29 cellular contexts compared by ENCODE assay signal in the genomic region with DNA sequence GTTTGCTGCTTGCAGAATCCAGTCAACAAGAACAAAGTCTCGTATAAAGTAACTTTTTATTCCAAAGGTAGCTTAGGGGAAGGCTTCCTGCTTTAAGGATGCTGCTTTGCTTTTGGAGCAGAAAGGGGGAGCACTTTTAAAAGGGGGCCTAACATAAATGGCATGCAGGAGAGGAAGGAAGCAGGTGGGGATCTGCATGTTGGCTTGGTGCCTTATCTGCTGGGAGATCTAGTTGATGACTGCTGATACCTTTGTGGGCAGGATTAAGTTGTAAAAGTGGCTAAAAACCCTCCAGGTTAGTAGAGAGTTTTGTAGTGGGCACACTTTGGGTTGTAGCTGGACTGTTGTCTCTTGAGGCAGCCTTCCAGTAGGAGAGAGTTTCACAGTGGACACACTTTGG.
"Had no signal": no experiment of that assay in that cellular context is flagged by ENCODE, and none has a peak within 500 bp of the region (broad histone marks: within the 10 kb centered on the region; RNA-seq: fewer than 3 reads in every experiment).

No MANE protein-coding gene starts in this region.

- H3K9ac ChIP-seq: parathyroid adenoma had no signal

- H3K27ac ChIP-seq: brain microvascular endothelial cell, coronary artery, parathyroid adenoma, psoas muscle, sigmoid colon, stomach, tibial nerve had no signal

- H3K4me3 Mint-ChIP-seq: activated CD4-positive, alpha-beta T cell treated with anti-CD3 and anti-CD28 coated beads for 36 hours; activated T-cell treated with anti-CD3 and anti-CD28 coated beads, Interleukin-2, amount 50 U/mL, for 4 hours; activated T-helper 17 cell treated with anti-CD3 and anti-CD28 coated beads, Interleukin-2, amount 50 U/mL, for 72 hours; effector memory CD8-positive, alpha-beta T cell; neural crest cell; stimulated activated effector memory CD8-positive, alpha-beta T cell treated with anti-CD3 and anti-CD28 coated beads, Interleukin-12 subunit alpha, Interleukin-12 subunit beta, amount 100 ng/mL, for 72 hours; T-helper 2 cell treated with Interferon-gamma antibody and Interleukin-4, amounts not matched to agents 5 μg/mL and 100 μg/mL, for 36 hours had no signal

- H3K27me3 Mint-ChIP-seq: activated CD4-positive, alpha-beta T cell treated with anti-CD3 and anti-CD28 coated beads for 36 hours; activated T-helper 17 cell treated with anti-CD3 and anti-CD28 coated beads, Interleukin-2, amount 50 U/mL, for 72 hours; effector memory CD8-positive, alpha-beta T cell; naive thymus-derived CD4-positive, alpha-beta T cell had no signal

- DNase-seq: activated CD4-positive, alpha-beta T cell treated with anti-CD3 and anti-CD28 coated beads for 36 hours; activated CD4-positive, alpha-beta T cell treated with anti-CD3 and anti-CD28 coated beads, Interleukin-2, amount 50 U/mL, for 48 hours; activated CD4-positive, CD25-positive, alpha-beta regulatory T cell; activated CD8-positive, alpha-beta memory T cell treated with anti-CD3 and anti-CD28 coated beads, Interleukin-2, amount 50 U/mL, for 48 hours; activated gamma-delta T cell treated with Interleukin-2 at 50 U/mL for 16 hours; activated naive CD4-positive, alpha-beta T cell treated with anti-CD3 and anti-CD28 coated beads, Interleukin-2, amount 50 U/mL, for 16 hours; activated T-cell treated with anti-CD3 and anti-CD28 coated beads, Interleukin-2, amount 50 U/mL, for 4 hours; amniotic stem cell; brain microvascular endothelial cell; effector memory CD8-positive, alpha-beta T cell; foreskin fibroblast; left cardiac atrium; mammary epithelial cell; naive thymus-derived CD4-positive, alpha-beta T cell; psoas muscle; sigmoid colon; small intestine; stimulated activated CD4-positive, alpha-beta T cell treated with anti-CD3 and anti-CD28 coated beads, Interleukin-4, amount 100 ng/mL, for 24 hours; stomach had no signal

- H3K27me3 ChIP-seq: brain microvascular endothelial cell, sigmoid colon, stomach, tibial nerve had no signal

- H3K9me3 ChIP-seq: psoas muscle, sigmoid colon, tibial nerve had no signal

- FAIRE-seq: astrocyte, keratinocyte, small intestine had no signal

- H3K36me3 ChIP-seq: brain microvascular endothelial cell, sigmoid colon had no signal

- H3K9me3 Mint-ChIP-seq: activated T-cell treated with anti-CD3 and anti-CD28 coated beads, Interleukin-2, amount 50 U/mL, for 4 hours; effector memory CD8-positive, alpha-beta T cell; neural crest cell; stimulated activated effector memory CD8-positive, alpha-beta T cell treated with anti-CD3 and anti-CD28 coated beads, Interleukin-12 subunit alpha, Interleukin-12 subunit beta, amount 100 ng/mL, for 72 hours had no signal

- ATAC-seq: activated CD4-positive, alpha-beta T cell treated with anti-CD3 and anti-CD28 coated beads for 36 hours; activated T-cell treated with anti-CD3 and anti-CD28 coated beads, Interleukin-2, amount 50 U/mL, for 4 hours; activated T-helper 17 cell treated with anti-CD3 and anti-CD28 coated beads, Interleukin-2, amount 50 U/mL, for 72 hours; effector memory CD8-positive, alpha-beta T cell; esophagus mucosa; left cardiac atrium; naive thymus-derived CD4-positive, alpha-beta T cell; psoas muscle; stimulated activated effector memory CD8-positive, alpha-beta T cell treated with anti-CD3 and anti-CD28 coated beads, Interleukin-12 subunit alpha, Interleukin-12 subunit beta, amount 100 ng/mL, for 72 hours had no signal

- H3K4me1 Mint-ChIP-seq: neural crest cell had no signal

- H3K27ac Mint-ChIP-seq: activated CD4-positive, alpha-beta T cell treated with anti-CD3 and anti-CD28 coated beads for 36 hours; activated T-helper 17 cell treated with anti-CD3 and anti-CD28 coated beads, Interleukin-2, amount 50 U/mL, for 72 hours; stimulated activated effector memory CD8-positive, alpha-beta T cell treated with anti-CD3 and anti-CD28 coated beads, Interleukin-12 subunit alpha, Interleukin-12 subunit beta, amount 100 ng/mL, for 72 hours; T-helper 2 cell treated with Interferon-gamma antibody and Interleukin-4, amounts not matched to agents 5 μg/mL and 100 μg/mL, for 36 hours had no signal

- H3K4me3 ChIP-seq: coronary artery, psoas muscle, sigmoid colon, stomach, tibial nerve had no signal

- H3K36me3 Mint-ChIP-seq: stimulated activated effector memory CD8-positive, alpha-beta T cell treated with anti-CD3 and anti-CD28 coated beads, Interleukin-12 subunit alpha, Interleukin-12 subunit beta, amount 100 ng/mL, for 72 hours had no signal

- H2AFZ ChIP-seq: parathyroid adenoma had no signal
